11 cellular contexts compared by ENCODE assay signal in genomic region chr1:101310484-101310883, GRCh38.
DNase-seq lines count a peak whose midpoint lies in the region; ATAC-seq and TF ChIP-seq lines count a peak whose summit lies in the region.
"Had no signal": no experiment of that assay in that cellular context is flagged by ENCODE, and none has a peak within 500 bp of the region (broad histone marks: within the 10 kb centered on the region; RNA-seq: fewer than 3 reads in every experiment).

No MANE protein-coding gene starts in this region.

- intact Hi-C loops in CD4-positive, alpha-beta memory T cell (cut with micrococcal nuclease) = no loop called here
- intact Hi-C loops in naive thymus-derived CD4-positive, alpha-beta T cell (cut with micrococcal nuclease) = loop anchor here (1.0 to 5.0 kb wide), 4 partner anchors 8 to 414 kb away; partner anchors contain the start of gene SLC30A7 (in 1 of the 2)

- POLR2A ChIA-PET in CD4-positive, alpha-beta memory T cell (lab: Charles Lee; ENCODE audit: partially characterized antibody) = interaction anchor here (0.7 to 4.8 kb wide), 24 partner anchors 11 to 1480 kb away, joined by 3 to 75 read pairs (median 8); partner anchors contain the start of genes EXTL2, S1PR1 and SLC30A7
- POLR2A ChIA-PET in activated CD4-positive, alpha-beta memory T cell treated with anti-CD3 and anti-CD28 coated beads, Interleukin-2, amount 10 ng/mL, durations not matched to agents 7 days and 5 days (lab: Charles Lee) = interaction anchor here (0.8 to 5.2 kb wide), 8 partner anchors 18 to 1178 kb away, joined by 3 to 47 read pairs (median 8); partner anchors contain the start of genes EXTL2, S1PR1, SASS6 and SLC30A7
- POLR2A ChIA-PET in naive thymus-derived CD4-positive, alpha-beta T cell (lab: Charles Lee) = interaction anchor here (1.1 to 7.5 kb wide), 14 partner anchors 8 to 414 kb away, joined by 3 to 40 read pairs (median 10); partner anchors contain the start of genes S1PR1 and SLC30A7

- ATAC-seq in naive thymus-derived CD4-positive, alpha-beta T cell = no peak
- ATAC-seq in GM18519 (IDR thresholded peaks at IDR 0.05; ENCODE audit: low FRiP score, unreplicated experiment) (no peak), GM18909 (IDR thresholded peaks at IDR 0.05; ENCODE audit: poor library complexity, unreplicated experiment) (no peak)

- H3K36me3 Mint-ChIP-seq in CD4-positive, alpha-beta memory T cell = peaks cover 0 to 1% of the 10 kb centered on the region in 2 donors
- H3K36me3 Mint-ChIP-seq in activated CD4-positive, alpha-beta memory T cell treated with anti-CD3 and anti-CD28 coated beads, Interleukin-2, amount 10 ng/mL, durations not matched to agents 7 days and 5 days (ENCODE audit: low read depth) = no peaks in the 10 kb centered on the region
- no peaks in the 10 kb centered on the region for H3K36me3 Mint-ChIP-seq in naive thymus-derived CD4-positive, alpha-beta T cell

- peak overlapping the region; percentile 97 to 99 (median 98) for H3K27ac Mint-ChIP-seq in CD4-positive, alpha-beta memory T cell
- peak overlapping the region; percentile 92 for H3K27ac Mint-ChIP-seq in activated CD4-positive, alpha-beta memory T cell treated with anti-CD3 and anti-CD28 coated beads, Interleukin-2, amount 10 ng/mL, durations not matched to agents 7 days and 5 days
- H3K27ac Mint-ChIP-seq in naive thymus-derived CD4-positive, alpha-beta T cell = peak overlapping the region; percentile 93 to 99 (median 98)

- no peaks in the 10 kb centered on the region for H3K27me3 ChIP-seq in CD4-positive, alpha-beta memory T cell (ENCODE audit: insufficient read depth, low read length)
- H3K27me3 ChIP-seq in naive thymus-derived CD4-positive, alpha-beta T cell (ENCODE audit: control insufficient read depth in 2 of 2, insufficient read depth in 2 of 2, low read length in 2 of 2) = no peaks in the 10 kb centered on the region

- CTCF ChIA-PET in CD4-positive, alpha-beta memory T cell (lab: Charles Lee; ENCODE audit: partially characterized antibody) = interaction anchor here (0.9 to 9.0 kb wide), 24 partner anchors 8 to 442 kb away, joined by 3 to 262 read pairs (median 8); no protein-coding TSS in a partner anchor
- CTCF ChIA-PET in activated CD4-positive, alpha-beta memory T cell treated with anti-CD3 and anti-CD28 coated beads, Interleukin-2, amount 10 ng/mL, durations not matched to agents 7 days and 5 days (lab: Charles Lee) = interaction anchor here (1.2 to 7.2 kb wide), 26 partner anchors 7 to 415 kb away, joined by 3 to 152 read pairs (median 10); partner anchors contain the start of genes EXTL2 and SLC30A7
- CTCF ChIA-PET in naive thymus-derived CD4-positive, alpha-beta T cell (lab: Charles Lee) = interaction anchor here (1.0 to 6.9 kb wide), 16 partner anchors 7 to 389 kb away, joined by 3 to 94 read pairs (median 8); no protein-coding TSS in a partner anchor

- peak overlapping the region; percentile 80 to 88 (median 86) for H3K4me3 Mint-ChIP-seq in CD4-positive, alpha-beta memory T cell
- peak overlapping the region; percentile 7 for H3K4me3 Mint-ChIP-seq in activated CD4-positive, alpha-beta memory T cell treated with anti-CD3 and anti-CD28 coated beads, Interleukin-2, amount 10 ng/mL, durations not matched to agents 7 days and 5 days
- peak overlapping the region; percentile 74 to 89 (median 85) for H3K4me3 Mint-ChIP-seq in naive thymus-derived CD4-positive, alpha-beta T cell

- H3K27ac ChIP-seq in CD4-positive, alpha-beta memory T cell (ENCODE audit: low read depth, low read length) = peak overlapping the region; percentile 79
- H3K27ac ChIP-seq in naive thymus-derived CD4-positive, alpha-beta T cell (ENCODE audit: low read depth, low read length) = peak overlapping the region; percentile 92
- H3K27ac ChIP-seq: gastroesophageal sphincter, neutrophil had no signal

- no peaks in the 10 kb centered on the region for H3K9me3 Mint-ChIP-seq in CD4-positive, alpha-beta memory T cell
- no peaks in the 10 kb centered on the region for H3K9me3 Mint-ChIP-seq in activated CD4-positive, alpha-beta memory T cell treated with anti-CD3 and anti-CD28 coated beads, Interleukin-2, amount 10 ng/mL, durations not matched to agents 7 days and 5 days
- peaks cover 0 to 1% (median 0%) of the 10 kb centered on the region in 11 donors for H3K9me3 Mint-ChIP-seq in naive thymus-derived CD4-positive, alpha-beta T cell

- peak; percentile 26 for TF ChIP-seq POLR2A in GM19099 (IDR thresholded peaks at IDR 0.05; ENCODE audit: extremely low read depth, insufficient read length, low read depth)

- peaks cover 56% of the 10 kb centered on the region for H3K4me1 ChIP-seq in CD4-positive, alpha-beta memory T cell (ENCODE audit: insufficient read depth, low read length)
- H3K4me1 ChIP-seq in naive thymus-derived CD4-positive, alpha-beta T cell (ENCODE audit: control insufficient read depth in 2 of 2, insufficient read depth in 2 of 2, low read length in 2 of 2) = peaks cover 46 to 53% of the 10 kb centered on the region in 2 donors

- no peaks in the 10 kb centered on the region for H3K9me3 ChIP-seq in CD4-positive, alpha-beta memory T cell (ENCODE audit: control insufficient read depth in 1 of 2, low read length in 2 of 2)
- no peaks in the 10 kb centered on the region for H3K9me3 ChIP-seq in naive thymus-derived CD4-positive, alpha-beta T cell (ENCODE audit: control insufficient read depth in 2 of 3, low read length in 3 of 3)
- H3K9me3 ChIP-seq: gastroesophageal sphincter, neutrophil had no signal

- DNase-seq in CD4-positive, alpha-beta memory T cell = peak in 4 of 5 donors; percentile 35 to 49 (median 44)
- peak; percentile 34 for DNase-seq in activated CD4-positive, alpha-beta memory T cell treated with anti-CD3 and anti-CD28 coated beads, Interleukin-2, amount 10 ng/mL, durations not matched to agents 7 days and 5 days
- peak in 7 of 9 donors; percentile 26 to 56 (median 51) for DNase-seq in naive thymus-derived CD4-positive, alpha-beta T cell
- no peak for DNase-seq in T-helper 9 cell
- DNase-seq: NCI-H1694, Right ventricle myocardium superior had no signal

- peak overlapping the region in 1 of 2 donors; percentile 55 for H3K4me3 ChIP-seq in CD4-positive, alpha-beta memory T cell (ENCODE audit: low read length in 2 of 2)
- H3K4me3 ChIP-seq in naive thymus-derived CD4-positive, alpha-beta T cell (ENCODE audit: low read length) = peak overlapping the region; percentile 42

- no peaks in the 10 kb centered on the region for H3K36me3 ChIP-seq in CD4-positive, alpha-beta memory T cell (ENCODE audit: insufficient read depth, low read length)
- H3K36me3 ChIP-seq in naive thymus-derived CD4-positive, alpha-beta T cell (ENCODE audit: control insufficient read depth in 2 of 3, insufficient read depth in 3 of 3, low read length in 3 of 3) = no peaks in the 10 kb centered on the region
- H3K36me3 ChIP-seq: gastroesophageal sphincter, neutrophil had no signal

- peaks cover 52 to 79% (median 63%) of the 10 kb centered on the region in 4 donors for H3K4me1 Mint-ChIP-seq in CD4-positive, alpha-beta memory T cell
- H3K4me1 Mint-ChIP-seq in activated CD4-positive, alpha-beta memory T cell treated with anti-CD3 and anti-CD28 coated beads, Interleukin-2, amount 10 ng/mL, durations not matched to agents 7 days and 5 days = peaks cover 62% of the 10 kb centered on the region
- H3K4me1 Mint-ChIP-seq in naive thymus-derived CD4-positive, alpha-beta T cell = peaks cover 47 to 83% (median 66%) of the 10 kb centered on the region in 7 donors

- no peaks in the 10 kb centered on the region for H3K27me3 Mint-ChIP-seq in CD4-positive, alpha-beta memory T cell
- peaks cover 18% of the 10 kb centered on the region for H3K27me3 Mint-ChIP-seq in activated CD4-positive, alpha-beta memory T cell treated with anti-CD3 and anti-CD28 coated beads, Interleukin-2, amount 10 ng/mL, durations not matched to agents 7 days and 5 days
- peaks cover 0 to 25% (median 0%) of the 10 kb centered on the region in 5 donors for H3K27me3 Mint-ChIP-seq in naive thymus-derived CD4-positive, alpha-beta T cell

Comparison
In these comparisons a context has a peak if more than half of its experiments do, and no peak if none do; other contexts are left out.
1. H3K4me3 Mint-ChIP-seq: peak in every context shown above with its lines; median percentile 86 in CD4-positive, alpha-beta memory T cell; 85 in naive thymus-derived CD4-positive, alpha-beta T cell; 7 in activated CD4-positive, alpha-beta memory T cell treated with anti-CD3 and anti-CD28 coated beads, Interleukin-2, amount 10 ng/mL, durations not matched to agents 7 days and 5 days.